Comparison of ENCODE assay signal across 1 cellular context in the genomic region with DNA sequence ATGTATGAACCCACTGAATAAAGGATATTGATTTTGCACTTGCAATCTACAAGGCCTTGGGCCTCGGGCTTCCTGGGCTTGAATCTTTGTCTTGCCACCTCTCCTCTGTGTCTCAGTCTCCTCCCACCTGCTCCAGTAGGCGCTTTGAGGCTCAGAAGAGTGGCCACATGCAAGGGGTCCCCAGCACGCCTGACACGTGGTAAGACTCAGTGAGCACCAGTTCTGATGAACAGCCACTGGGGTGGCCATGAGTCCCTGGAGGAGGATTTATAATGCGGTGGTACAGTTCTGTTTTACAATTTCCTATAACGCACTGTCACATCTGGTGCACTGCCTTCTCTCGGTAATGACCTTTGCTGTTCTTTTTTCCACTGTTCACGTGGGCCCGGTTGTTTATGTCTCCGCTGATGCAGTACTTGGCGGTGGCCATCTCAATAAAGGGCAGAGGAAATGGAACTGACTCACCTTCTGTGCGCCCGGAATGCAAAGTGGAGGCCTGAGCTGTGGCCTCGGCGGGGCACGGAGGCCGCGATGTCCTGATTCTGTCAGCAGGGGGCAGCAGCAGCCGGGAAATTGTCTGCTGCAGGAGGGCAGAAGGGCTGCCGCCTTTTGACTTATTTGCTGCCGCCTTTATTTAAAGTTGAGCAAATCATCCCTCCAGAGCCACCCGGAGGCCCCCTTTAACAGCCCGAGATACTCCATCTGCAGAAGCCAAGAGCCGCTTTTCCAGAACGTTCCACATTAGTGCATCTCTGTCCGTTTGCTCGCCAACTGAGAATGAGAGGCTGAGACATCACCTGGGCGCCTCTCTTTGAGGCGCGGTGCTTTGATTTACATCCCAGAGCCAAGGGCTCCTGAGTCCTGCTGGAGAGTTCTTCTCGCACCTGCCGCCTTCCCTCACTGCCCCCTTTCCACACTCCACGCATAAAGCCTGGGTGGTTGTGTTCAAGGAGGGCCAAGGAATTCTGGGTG.
A peak's percentile ranks its signal among the peaks of the same experiment; 100 is the strongest.
TF ChIP-seq lines count a peak whose summit lies in the region.

No MANE protein-coding gene starts in this region.

TF ChIP-seq in HepG2, 621 proteins besides CTCF, POLR2A, EP300 and RAD21 (continues in another document):
- TF ChIP-seq, protein P1, sequence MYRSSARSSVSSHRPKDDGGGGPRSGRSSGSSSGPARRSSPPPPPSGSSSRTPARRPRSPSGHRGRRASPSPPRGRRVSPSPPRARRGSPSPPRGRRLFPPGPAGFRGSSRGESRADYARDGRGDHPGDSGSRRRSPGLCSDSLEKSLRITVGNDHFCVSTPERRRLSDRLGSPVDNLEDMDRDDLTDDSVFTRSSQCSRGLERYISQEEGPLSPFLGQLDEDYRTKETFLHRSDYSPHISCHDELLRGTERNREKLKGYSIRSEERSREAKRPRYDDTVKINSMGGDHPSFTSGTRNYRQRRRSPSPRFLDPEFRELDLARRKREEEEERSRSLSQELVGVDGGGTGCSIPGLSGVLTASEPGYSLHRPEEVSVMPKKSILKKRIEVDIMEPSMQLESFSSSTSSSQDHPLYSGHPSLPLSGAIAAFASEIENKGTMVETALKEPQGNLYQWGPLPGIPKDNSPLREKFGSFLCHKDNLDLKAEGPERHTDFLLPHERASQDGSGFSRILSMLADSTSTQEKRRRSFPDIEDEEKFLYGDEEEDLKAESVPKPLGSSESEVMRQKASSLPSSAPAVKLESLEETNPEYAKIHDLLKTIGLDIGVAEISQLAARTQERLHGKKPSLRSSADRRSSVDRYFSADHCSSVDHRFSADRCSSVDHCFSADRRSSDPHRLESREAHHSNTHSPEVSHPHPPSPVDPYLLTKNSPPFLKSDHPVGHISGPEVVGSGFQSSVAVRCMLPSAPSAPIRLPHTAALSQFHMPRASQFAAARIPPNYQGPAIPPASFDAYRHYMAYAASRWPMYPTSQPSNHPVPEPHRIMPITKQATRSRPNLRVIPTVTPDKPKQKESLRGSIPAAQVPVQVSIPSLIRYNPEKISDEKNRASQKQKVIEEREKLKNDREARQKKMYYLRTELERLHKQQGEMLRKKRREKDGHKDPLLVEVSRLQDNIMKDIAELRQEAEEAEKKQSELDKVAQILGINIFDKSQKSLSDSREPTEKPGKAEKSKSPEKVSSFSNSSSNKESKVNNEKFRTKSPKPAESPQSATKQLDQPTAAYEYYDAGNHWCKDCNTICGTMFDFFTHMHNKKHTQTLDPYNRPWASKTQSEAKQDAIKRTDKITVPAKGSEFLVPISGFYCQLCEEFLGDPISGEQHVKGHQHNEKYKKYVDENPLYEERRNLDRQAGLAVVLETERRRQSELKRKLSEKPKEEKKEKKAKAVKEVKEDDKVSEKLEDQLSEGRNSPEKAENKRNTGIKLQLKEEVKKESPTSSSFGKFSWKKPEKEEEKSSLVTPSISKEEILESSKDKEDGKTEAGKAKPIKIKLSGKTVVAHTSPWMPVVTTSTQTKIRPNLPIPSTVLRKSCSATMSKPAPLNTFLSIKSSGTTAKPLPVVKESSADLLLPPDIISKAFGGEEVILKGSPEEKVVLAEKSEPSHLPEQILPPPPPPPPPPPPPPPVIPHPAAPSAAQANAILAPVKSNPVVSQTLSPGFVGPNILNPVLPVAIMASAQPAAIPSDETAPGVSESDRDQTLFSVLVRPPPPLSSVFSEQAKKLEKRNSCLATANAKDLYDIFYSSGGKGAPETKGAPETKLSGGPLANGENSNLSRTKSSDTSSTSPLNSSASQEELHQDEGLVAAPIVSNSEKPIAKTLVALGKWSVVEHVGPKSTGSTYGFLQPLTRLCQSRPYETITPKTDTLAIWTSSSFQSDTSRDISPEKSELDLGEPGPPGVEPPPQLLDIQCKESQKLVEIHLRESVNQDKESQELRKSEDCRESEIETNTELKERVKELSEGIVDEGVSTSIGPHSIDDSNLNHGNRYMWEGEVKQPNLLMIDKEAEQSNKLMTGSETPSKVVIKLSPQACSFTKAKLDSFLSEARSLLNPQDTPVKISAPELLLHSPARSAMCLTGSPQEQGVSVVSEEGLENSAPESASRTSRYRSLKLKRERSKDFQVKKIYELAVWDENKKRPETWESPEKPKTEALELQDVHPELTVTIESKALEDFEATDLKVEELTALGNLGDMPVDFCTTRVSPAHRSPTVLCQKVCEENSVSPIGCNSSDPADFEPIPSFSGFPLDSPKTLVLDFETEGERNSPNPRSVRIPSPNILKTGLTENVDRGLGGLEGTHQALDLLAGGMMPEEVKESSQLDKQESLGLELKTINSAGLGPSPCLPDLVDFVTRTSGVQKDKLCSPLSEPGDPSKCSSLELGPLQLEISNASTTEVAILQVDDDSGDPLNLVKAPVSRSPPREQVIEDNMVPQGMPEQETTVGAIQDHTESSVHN (CRISPR knock-in tag; IDR thresholded peaks at IDR 0.05), result no peak
- TF ChIP-seq, protein P2, sequence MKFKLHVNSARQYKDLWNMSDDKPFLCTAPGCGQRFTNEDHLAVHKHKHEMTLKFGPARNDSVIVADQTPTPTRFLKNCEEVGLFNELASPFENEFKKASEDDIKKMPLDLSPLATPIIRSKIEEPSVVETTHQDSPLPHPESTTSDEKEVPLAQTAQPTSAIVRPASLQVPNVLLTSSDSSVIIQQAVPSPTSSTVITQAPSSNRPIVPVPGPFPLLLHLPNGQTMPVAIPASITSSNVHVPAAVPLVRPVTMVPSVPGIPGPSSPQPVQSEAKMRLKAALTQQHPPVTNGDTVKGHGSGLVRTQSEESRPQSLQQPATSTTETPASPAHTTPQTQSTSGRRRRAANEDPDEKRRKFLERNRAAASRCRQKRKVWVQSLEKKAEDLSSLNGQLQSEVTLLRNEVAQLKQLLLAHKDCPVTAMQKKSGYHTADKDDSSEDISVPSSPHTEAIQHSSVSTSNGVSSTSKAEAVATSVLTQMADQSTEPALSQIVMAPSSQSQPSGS (CRISPR knock-in tag; IDR thresholded peaks at IDR 0.05), result no peak
- TF ChIP-seq STAG1 (CRISPR knock-in tag; IDR thresholded peaks at IDR 0.05) (peak; percentile 79), ZFX (CRISPR knock-in tag; IDR thresholded peaks at IDR 0.05; ENCODE audit: low read depth) (peak; percentile 18; the same call in 1 of the 2 replicates), ZNF383 (CRISPR knock-in tag; IDR thresholded peaks at IDR 0.05; ENCODE audit: borderline replicate concordance) (no peak), MAZ (IDR thresholded peaks at IDR 0.05; ENCODE audit: borderline replicate concordance, low read depth, low read length) (no peak), MAZ (CRISPR knock-in tag; IDR thresholded peaks at IDR 0.05; ENCODE audit: low read depth) (no peak), ETV5 (CRISPR knock-in tag; IDR thresholded peaks at IDR 0.05; ENCODE audit: borderline replicate concordance) (0 out of 2 replicates have a peak, but pooled peaks have one; percentile 8), RFXANK (CRISPR knock-in tag; IDR thresholded peaks at IDR 0.05) (no peak), GPN1 (CRISPR knock-in tag; IDR thresholded peaks at IDR 0.05; ENCODE audit: borderline replicate concordance) (no peak), ZNF768 (CRISPR knock-in tag; IDR thresholded peaks at IDR 0.05) (peak; percentile 39; the same call in 1 of the 2 replicates), KDM2A (CRISPR knock-in tag; IDR thresholded peaks at IDR 0.05; ENCODE audit: borderline replicate concordance, low read depth) (peak; percentile 46; the same call in 1 of the 2 replicates), MTA3 (CRISPR knock-in tag; IDR thresholded peaks at IDR 0.05) (no peak), KDM1A (CRISPR knock-in tag; IDR thresholded peaks at IDR 0.05) (no peak), RXRA (CRISPR knock-in tag; IDR thresholded peaks at IDR 0.05) (0 out of 2 replicates have a peak, but pooled peaks have one; percentile 25), JDP2 (CRISPR knock-in tag; IDR thresholded peaks at IDR 0.05; ENCODE audit: borderline replicate concordance) (no peak), RFXAP (CRISPR knock-in tag; IDR thresholded peaks at IDR 0.05; ENCODE audit: borderline replicate concordance) (no peak), TEAD3 (CRISPR knock-in tag; optimal IDR thresholded peaks at IDR 0.05; ENCODE audit: borderline replicate concordance) (peak; percentile 88), ZNF205 (CRISPR knock-in tag; IDR thresholded peaks at IDR 0.05) (no peak), XRCC5 (optimal IDR thresholded peaks at IDR 0.05; ENCODE audit: low read length) (peak; percentile 58), AGO1 (IDR thresholded peaks at IDR 0.05; ENCODE audit: low read depth, low read length, poor library complexity, severe bottlenecking) (no peak), ZNF337 (CRISPR knock-in tag; IDR thresholded peaks at IDR 0.05; ENCODE audit: borderline replicate concordance, low read depth) (no peak), GABPB1 (CRISPR knock-in tag; IDR thresholded peaks at IDR 0.05) (peak; percentile 31; the same call in 1 of the 2 replicates), FOSL2 (CRISPR knock-in tag; IDR thresholded peaks at IDR 0.05) (peak; percentile 48; the same call in 1 of the 2 replicates)
- TF ChIP-seq, protein P3, sequence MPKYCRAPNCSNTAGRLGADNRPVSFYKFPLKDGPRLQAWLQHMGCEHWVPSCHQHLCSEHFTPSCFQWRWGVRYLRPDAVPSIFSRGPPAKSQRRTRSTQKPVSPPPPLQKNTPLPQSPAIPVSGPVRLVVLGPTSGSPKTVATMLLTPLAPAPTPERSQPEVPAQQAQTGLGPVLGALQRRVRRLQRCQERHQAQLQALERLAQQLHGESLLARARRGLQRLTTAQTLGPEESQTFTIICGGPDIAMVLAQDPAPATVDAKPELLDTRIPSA (CRISPR knock-in tag; IDR thresholded peaks at IDR 0.05; ENCODE audit: borderline replicate concordance), result no peak
- TF ChIP-seq, protein P4, sequence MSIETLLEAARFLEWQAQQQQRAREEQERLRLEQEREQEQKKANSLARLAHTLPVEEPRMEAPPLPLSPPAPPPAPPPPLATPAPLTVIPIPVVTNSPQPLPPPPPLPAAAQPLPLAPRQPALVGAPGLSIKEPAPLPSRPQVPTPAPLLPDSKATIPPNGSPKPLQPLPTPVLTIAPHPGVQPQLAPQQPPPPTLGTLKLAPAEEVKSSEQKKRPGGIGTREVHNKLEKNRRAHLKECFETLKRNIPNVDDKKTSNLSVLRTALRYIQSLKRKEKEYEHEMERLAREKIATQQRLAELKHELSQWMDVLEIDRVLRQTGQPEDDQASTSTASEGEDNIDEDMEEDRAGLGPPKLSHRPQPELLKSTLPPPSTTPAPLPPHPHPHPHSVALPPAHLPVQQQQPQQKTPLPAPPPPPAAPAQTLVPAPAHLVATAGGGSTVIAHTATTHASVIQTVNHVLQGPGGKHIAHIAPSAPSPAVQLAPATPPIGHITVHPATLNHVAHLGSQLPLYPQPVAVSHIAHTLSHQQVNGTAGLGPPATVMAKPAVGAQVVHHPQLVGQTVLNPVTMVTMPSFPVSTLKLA (IDR thresholded peaks at IDR 0.05), result peak; percentile 26
- TF ChIP-seq, protein P5, sequence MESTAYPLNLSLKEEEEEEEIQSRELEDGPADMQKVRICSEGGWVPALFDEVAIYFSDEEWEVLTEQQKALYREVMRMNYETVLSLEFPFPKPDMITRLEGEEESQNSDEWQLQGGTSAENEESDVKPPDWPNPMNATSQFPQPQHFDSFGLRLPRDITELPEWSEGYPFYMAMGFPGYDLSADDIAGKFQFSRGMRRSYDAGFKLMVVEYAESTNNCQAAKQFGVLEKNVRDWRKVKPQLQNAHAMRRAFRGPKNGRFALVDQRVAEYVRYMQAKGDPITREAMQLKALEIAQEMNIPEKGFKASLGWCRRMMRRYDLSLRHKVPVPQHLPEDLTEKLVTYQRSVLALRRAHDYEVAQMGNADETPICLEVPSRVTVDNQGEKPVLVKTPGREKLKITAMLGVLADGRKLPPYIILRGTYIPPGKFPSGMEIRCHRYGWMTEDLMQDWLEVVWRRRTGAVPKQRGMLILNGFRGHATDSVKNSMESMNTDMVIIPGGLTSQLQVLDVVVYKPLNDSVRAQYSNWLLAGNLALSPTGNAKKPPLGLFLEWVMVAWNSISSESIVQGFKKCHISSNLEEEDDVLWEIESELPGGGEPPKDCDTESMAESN (CRISPR knock-in tag; conservative IDR thresholded peaks at IDR 0.05), result no peak
- TF ChIP-seq, protein P6, sequence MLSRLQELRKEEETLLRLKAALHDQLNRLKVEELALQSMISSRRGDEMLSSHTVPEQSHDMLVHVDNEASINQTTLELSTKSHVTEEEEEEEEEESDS (CRISPR knock-in tag; IDR thresholded peaks at IDR 0.05; ENCODE audit: borderline replicate concordance), result no peak
- TF ChIP-seq, protein P7, sequence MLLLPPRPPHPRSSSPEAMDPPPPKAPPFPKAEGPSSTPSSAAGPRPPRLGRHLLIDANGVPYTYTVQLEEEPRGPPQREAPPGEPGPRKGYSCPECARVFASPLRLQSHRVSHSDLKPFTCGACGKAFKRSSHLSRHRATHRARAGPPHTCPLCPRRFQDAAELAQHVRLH (CRISPR knock-in tag; IDR thresholded peaks at IDR 0.05; ENCODE audit: borderline replicate concordance, low read depth), result no peak
- TF ChIP-seq, protein P8, sequence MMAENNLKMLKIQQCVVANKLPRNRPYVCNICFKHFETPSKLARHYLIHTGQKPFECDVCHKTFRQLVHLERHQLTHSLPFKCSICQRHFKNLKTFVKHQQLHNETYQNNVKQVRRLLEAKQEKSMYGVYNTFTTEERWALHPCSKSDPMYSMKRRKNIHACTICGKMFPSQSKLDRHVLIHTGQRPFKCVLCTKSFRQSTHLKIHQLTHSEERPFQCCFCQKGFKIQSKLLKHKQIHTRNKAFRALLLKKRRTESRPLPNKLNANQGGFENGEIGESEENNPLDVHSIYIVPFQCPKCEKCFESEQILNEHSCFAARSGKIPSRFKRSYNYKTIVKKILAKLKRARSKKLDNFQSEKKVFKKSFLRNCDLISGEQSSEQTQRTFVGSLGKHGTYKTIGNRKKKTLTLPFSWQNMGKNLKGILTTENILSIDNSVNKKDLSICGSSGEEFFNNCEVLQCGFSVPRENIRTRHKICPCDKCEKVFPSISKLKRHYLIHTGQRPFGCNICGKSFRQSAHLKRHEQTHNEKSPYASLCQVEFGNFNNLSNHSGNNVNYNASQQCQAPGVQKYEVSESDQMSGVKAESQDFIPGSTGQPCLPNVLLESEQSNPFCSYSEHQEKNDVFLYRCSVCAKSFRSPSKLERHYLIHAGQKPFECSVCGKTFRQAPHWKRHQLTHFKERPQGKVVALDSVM (CRISPR knock-in tag; IDR thresholded peaks at IDR 0.05), result peak; percentile 88
- TF ChIP-seq, protein P9, sequence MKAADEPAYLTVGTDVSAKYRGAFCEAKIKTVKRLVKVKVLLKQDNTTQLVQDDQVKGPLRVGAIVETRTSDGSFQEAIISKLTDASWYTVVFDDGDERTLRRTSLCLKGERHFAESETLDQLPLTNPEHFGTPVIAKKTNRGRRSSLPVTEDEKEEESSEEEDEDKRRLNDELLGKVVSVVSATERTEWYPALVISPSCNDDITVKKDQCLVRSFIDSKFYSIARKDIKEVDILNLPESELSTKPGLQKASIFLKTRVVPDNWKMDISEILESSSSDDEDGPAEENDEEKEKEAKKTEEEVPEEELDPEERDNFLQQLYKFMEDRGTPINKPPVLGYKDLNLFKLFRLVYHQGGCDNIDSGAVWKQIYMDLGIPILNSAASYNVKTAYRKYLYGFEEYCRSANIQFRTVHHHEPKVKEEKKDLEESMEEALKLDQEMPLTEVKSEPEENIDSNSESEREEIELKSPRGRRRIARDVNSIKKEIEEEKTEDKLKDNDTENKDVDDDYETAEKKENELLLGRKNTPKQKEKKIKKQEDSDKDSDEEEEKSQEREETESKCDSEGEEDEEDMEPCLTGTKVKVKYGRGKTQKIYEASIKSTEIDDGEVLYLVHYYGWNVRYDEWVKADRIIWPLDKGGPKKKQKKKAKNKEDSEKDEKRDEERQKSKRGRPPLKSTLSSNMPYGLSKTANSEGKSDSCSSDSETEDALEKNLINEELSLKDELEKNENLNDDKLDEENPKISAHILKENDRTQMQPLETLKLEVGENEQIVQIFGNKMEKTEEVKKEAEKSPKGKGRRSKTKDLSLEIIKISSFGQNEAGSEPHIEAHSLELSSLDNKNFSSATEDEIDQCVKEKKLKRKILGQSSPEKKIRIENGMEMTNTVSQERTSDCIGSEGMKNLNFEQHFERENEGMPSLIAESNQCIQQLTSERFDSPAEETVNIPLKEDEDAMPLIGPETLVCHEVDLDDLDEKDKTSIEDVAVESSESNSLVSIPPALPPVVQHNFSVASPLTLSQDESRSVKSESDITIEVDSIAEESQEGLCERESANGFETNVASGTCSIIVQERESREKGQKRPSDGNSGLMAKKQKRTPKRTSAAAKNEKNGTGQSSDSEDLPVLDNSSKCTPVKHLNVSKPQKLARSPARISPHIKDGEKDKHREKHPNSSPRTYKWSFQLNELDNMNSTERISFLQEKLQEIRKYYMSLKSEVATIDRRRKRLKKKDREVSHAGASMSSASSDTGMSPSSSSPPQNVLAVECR (CRISPR knock-in tag; IDR thresholded peaks at IDR 0.05; ENCODE audit: borderline replicate concordance), result no peak
